Comparison of ENCODE assay signal across 1 cellular context in the genomic region with DNA sequence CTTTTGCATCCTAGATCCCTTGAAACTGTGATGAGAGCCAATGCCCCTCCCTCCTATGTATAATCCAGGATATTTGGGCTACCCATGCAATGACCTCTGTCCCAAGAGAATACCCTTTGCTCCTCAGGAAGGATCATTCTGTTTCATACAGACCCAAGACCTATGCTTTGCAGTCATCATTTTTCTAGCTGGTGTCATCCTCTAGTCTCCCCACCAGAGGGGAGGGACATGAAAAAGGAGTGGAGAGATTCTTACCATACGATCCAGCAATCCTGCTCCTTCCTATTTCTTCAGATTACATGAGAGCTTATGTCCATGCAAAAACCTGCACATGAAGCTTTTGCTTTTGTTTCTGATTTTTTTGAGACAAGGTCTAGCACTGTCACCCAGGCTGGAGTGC.
TF ChIP-seq lines count a peak whose summit lies in the region.

No MANE protein-coding gene starts in this region.

TF ChIP-seq in K562, 482 proteins besides CTCF, POLR2A, EP300 and RAD21:
- TF ChIP-seq KDM5B (IDR thresholded peaks at IDR 0.05; ENCODE audit: insufficient replicate concordance, low read depth, low read length) (no peak), XRCC5 (IDR thresholded peaks at IDR 0.05; ENCODE audit: low read depth, low read length) (no peak), CBX1 (IDR thresholded peaks at IDR 0.05; ENCODE audit: low read depth) (no peak), RUNX1 (IDR thresholded peaks at IDR 0.05; ENCODE audit: low read depth) (no peak)
- TF ChIP-seq, protein P1, sequence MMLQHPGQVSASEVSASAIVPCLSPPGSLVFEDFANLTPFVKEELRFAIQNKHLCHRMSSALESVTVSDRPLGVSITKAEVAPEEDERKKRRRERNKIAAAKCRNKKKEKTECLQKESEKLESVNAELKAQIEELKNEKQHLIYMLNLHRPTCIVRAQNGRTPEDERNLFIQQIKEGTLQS (IDR thresholded peaks at IDR 0.05) = no peak
- TF ChIP-seq, protein P1 (CRISPR knock-in tag; conservative IDR thresholded peaks at IDR 0.05) = no peak
- TF ChIP-seq, protein P2, sequence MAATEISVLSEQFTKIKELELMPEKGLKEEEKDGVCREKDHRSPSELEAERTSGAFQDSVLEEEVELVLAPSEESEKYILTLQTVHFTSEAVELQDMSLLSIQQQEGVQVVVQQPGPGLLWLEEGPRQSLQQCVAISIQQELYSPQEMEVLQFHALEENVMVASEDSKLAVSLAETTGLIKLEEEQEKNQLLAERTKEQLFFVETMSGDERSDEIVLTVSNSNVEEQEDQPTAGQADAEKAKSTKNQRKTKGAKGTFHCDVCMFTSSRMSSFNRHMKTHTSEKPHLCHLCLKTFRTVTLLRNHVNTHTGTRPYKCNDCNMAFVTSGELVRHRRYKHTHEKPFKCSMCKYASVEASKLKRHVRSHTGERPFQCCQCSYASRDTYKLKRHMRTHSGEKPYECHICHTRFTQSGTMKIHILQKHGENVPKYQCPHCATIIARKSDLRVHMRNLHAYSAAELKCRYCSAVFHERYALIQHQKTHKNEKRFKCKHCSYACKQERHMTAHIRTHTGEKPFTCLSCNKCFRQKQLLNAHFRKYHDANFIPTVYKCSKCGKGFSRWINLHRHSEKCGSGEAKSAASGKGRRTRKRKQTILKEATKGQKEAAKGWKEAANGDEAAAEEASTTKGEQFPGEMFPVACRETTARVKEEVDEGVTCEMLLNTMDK (IDR thresholded peaks at IDR 0.05; ENCODE audit: borderline replicate concordance, insufficient read depth, low read depth, low read length, poor library complexity, severe bottlenecking) = no peak
- TF ChIP-seq, protein P3, sequence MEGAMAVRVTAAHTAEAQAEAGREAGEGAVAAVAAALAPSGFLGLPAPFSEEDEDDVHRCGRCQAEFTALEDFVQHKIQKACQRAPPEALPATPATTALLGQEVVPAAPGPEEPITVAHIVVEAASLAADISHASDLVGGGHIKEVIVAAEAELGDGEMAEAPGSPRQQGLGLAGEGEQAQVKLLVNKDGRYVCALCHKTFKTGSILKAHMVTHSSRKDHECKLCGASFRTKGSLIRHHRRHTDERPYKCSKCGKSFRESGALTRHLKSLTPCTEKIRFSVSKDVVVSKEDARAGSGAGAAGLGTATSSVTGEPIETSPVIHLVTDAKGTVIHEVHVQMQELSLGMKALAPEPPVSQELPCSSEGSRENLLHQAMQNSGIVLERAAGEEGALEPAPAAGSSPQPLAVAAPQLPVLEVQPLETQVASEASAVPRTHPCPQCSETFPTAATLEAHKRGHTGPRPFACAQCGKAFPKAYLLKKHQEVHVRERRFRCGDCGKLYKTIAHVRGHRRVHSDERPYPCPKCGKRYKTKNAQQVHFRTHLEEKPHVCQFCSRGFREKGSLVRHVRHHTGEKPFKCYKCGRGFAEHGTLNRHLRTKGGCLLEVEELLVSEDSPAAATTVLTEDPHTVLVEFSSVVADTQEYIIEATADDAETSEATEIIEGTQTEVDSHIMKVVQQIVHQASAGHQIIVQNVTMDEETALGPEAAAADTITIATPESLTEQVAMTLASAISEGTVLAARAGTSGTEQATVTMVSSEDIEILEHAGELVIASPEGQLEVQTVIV (CRISPR knock-in tag; IDR thresholded peaks at IDR 0.05; ENCODE audit: borderline replicate concordance) = no peak
